In genomic region chr2:109162367-109162766, GRCh38 we compare ENCODE assay signal across 1 cellular context. TPM values are rescaled to one million over a fixed set of nuclear protein-coding genes. Genes with fewer than 3 reads are reported as not detected.
"Had no signal": no experiment of that assay in that cellular context is flagged by ENCODE, and none has a peak within 500 bp of the region (broad histone marks: within the 10 kb centered on the region; RNA-seq: fewer than 3 reads in every experiment).

No MANE protein-coding gene starts in this region.

RNA-seq across cellular contexts. Expression of gene SH3RF3, which starts 33.4 kb away (rescaled TPM):
- total RNA-seq: G401 had no signal
